8 cellular contexts compared by ENCODE assay signal in the genomic region with DNA sequence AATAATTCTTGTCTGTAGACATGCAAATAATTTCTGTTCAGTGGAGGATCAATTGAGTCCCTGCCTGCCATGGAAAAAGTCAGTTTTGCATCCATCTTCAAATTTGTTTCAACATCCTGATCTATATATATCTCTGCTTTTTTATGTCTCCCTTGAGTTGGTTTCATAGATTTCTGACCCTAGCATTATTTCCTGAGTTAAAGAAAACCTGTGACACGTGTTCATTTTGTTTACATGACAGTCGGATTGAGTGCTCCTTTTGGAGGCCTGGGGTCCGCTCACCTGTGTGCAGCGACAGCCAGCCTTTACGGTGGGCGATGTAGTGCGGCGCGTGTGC. TPM values are rescaled to one million over a fixed set of nuclear protein-coding genes. Genes with fewer than 3 reads are reported as not detected.
A peak's percentile ranks its signal among the peaks of the same experiment; 100 is the strongest.
DNase-seq lines count a peak whose midpoint lies in the region; ATAC-seq and TF ChIP-seq lines count a peak whose summit lies in the region.

No MANE protein-coding gene starts in this region.

- peaks cover 39% of the 10 kb centered on the region for H3K36me3 Mint-ChIP-seq in activated T-helper 17 cell treated with anti-CD3 and anti-CD28 coated beads, Interleukin-2, amount 50 U/mL, for 72 hours (ENCODE audit: low read depth)
- peaks cover 8 to 25% (median 15%) of the 10 kb centered on the region in 3 donors for H3K36me3 Mint-ChIP-seq in immature natural killer cell

- TF ChIP-seq CTCF in AG04449 (IDR thresholded peaks at IDR 0.05; ENCODE audit: insufficient read depth, low read length, missing control alignments), result no peak

- peak overlapping the region; percentile 97 for H3K4me3 Mint-ChIP-seq in activated T-helper 17 cell treated with anti-CD3 and anti-CD28 coated beads, Interleukin-2, amount 50 U/mL, for 72 hours
- peak overlapping the region; percentile 82 to 96 (median 88) for H3K4me3 Mint-ChIP-seq in immature natural killer cell

- H3K9me3 ChIP-seq in HAP-1, result peaks cover 5% of the 10 kb centered on the region; the same call in 1 of the 2 replicates

- in situ Hi-C loops in HAP-1 (cut with MboI; ENCODE audit: low sequenced_read_pairs), result no loop called here

- H3K27me3 ChIP-seq in HAP-1 (ENCODE audit: low read depth), result no peaks in the 10 kb centered on the region

- peaks cover 15% of the 10 kb centered on the region for H3K36me3 ChIP-seq in HAP-1 (replicated peaks)

- H3K4me1 ChIP-seq in HAP-1, result peaks cover 7% of the 10 kb centered on the region

- no peak for ATAC-seq in activated T-helper 17 cell treated with anti-CD3 and anti-CD28 coated beads, Interleukin-2, amount 50 U/mL, for 72 hours (replicated peaks)
- no peak for ATAC-seq in GM21390 (IDR thresholded peaks at IDR 0.05; ENCODE audit: unreplicated experiment)
- no peak for ATAC-seq in HG03097 (IDR thresholded peaks at IDR 0.05; ENCODE audit: low FRiP score, unreplicated experiment)

- CTCF ChIA-PET in AG04449 (lab: Yijun Ruan, JAX), result no interaction called here

- H3K9me3 Mint-ChIP-seq in activated T-helper 17 cell treated with anti-CD3 and anti-CD28 coated beads, Interleukin-2, amount 50 U/mL, for 72 hours, result no peaks in the 10 kb centered on the region
- no peaks in the 10 kb centered on the region for H3K9me3 Mint-ChIP-seq in immature natural killer cell

- peak overlapping the region; percentile 92 for H3K4me3 ChIP-seq in AG04449 (ENCODE audit: low read depth, low read length)
- peak overlapping the region; percentile 81 for H3K4me3 ChIP-seq in HAP-1

- peaks cover 22% of the 10 kb centered on the region for H3K4me1 Mint-ChIP-seq in activated T-helper 17 cell treated with anti-CD3 and anti-CD28 coated beads, Interleukin-2, amount 50 U/mL, for 72 hours
- peaks cover 21 to 23% of the 10 kb centered on the region in 2 donors for H3K4me1 Mint-ChIP-seq in immature natural killer cell

- DNase-seq in AG04449 (ENCODE audit: low read depth, low spot score) (no peak), HAP-1 (ENCODE audit: low spot score in 2 of 2) (no peak), immature natural killer cell (no peak), substantia nigra (lab: John Stamatoyannopoulos, UW) (no peak), NCI-H82 (lab: John Stamatoyannopoulos, UW) (no peak)

- POLR2A ChIA-PET in AG04449 (lab: Yijun Ruan, JAX), result interaction anchor here (0.7 to 1.6 kb wide), 3 partner anchors 11 to 18 kb away, joined by 3 to 4 read pairs (median 4); no protein-coding TSS in a partner anchor

- peak overlapping the region; percentile 93 for H3K27ac Mint-ChIP-seq in activated T-helper 17 cell treated with anti-CD3 and anti-CD28 coated beads, Interleukin-2, amount 50 U/mL, for 72 hours
- H3K27ac Mint-ChIP-seq in immature natural killer cell, result peak overlapping the region; percentile 69 to 89 (median 82)

- H3K27me3 Mint-ChIP-seq in activated T-helper 17 cell treated with anti-CD3 and anti-CD28 coated beads, Interleukin-2, amount 50 U/mL, for 72 hours, result no peaks in the 10 kb centered on the region
- peaks cover 4 to 7% (median 4%) of the 10 kb centered on the region in 3 donors for H3K27me3 Mint-ChIP-seq in immature natural killer cell (ENCODE audit: low read depth in 3 of 3)

- peak overlapping the region; percentile 87 for H3K27ac ChIP-seq in substantia nigra (ENCODE audit: low read depth, low read length, poor library complexity, severe bottlenecking)

RNA-seq across cellular contexts. Expression of gene MRPS24, which starts 0.7 kb away (rescaled TPM):
- 100 to 1,000 TPM in 1 of 2 donors, 10 to 100 TPM in 1; 68.0 to 113 TPM for total RNA-seq in activated T-helper 17 cell treated with anti-CD3 and anti-CD28 coated beads, Interleukin-2, amount 50 U/mL, for 72 hours
- polyA plus RNA-seq in immature natural killer cell, result 100 to 1,000 TPM; 101 to 123 (median 114) TPM

RNA-seq across cellular contexts. Expression of gene URGCP, which starts 37.7 kb away (rescaled TPM):
- 10 to 100 TPM; 19.0 to 27.5 TPM for total RNA-seq in activated T-helper 17 cell treated with anti-CD3 and anti-CD28 coated beads, Interleukin-2, amount 50 U/mL, for 72 hours
- 10 to 100 TPM in 2 of 3 donors, 1 to 10 TPM in 1; 9.4 to 18.9 (median 10.9) TPM for polyA plus RNA-seq in immature natural killer cell

RNA-seq across cellular contexts. Expression of gene UBE2D4, which starts 57.6 kb away (rescaled TPM):
- 1 to 10 TPM; 3.0 to 8.3 TPM for total RNA-seq in activated T-helper 17 cell treated with anti-CD3 and anti-CD28 coated beads, Interleukin-2, amount 50 U/mL, for 72 hours
- 10 to 100 TPM in 2 of 3 donors, 1 to 10 TPM in 1; 6.2 to 11.5 (median 10.6) TPM for polyA plus RNA-seq in immature natural killer cell
